22 cellular contexts compared by ENCODE assay signal in genomic region chr3:131048030-131048429, GRCh38. TPM values are rescaled to one million over a fixed set of nuclear protein-coding genes. Genes with fewer than 3 reads are reported as not detected.
DNase-seq lines count a peak whose midpoint lies in the region; ATAC-seq, FAIRE-seq and TF ChIP-seq lines count a peak whose summit lies in the region.
"Had no signal": no experiment of that assay in that cellular context is flagged by ENCODE, and none has a peak within 500 bp of the region (broad histone marks: within the 10 kb centered on the region; RNA-seq: fewer than 3 reads in every experiment).

No MANE protein-coding gene starts in this region.

- H3K4me1 ChIP-seq in Caco-2: no peaks in the 10 kb centered on the region
- no peaks in the 10 kb centered on the region for H3K4me1 ChIP-seq in GM23338 (ENCODE audit: insufficient read depth)
- H3K4me1 ChIP-seq in pancreas: no peaks in the 10 kb centered on the region
- H3K4me1 ChIP-seq: A549, BE2C had no signal

- TF ChIP-seq CTCF in Caco-2 (IDR thresholded peaks at IDR 0.05; ENCODE audit: insufficient read depth in 1 of 2, low read depth in 1 of 2, low read length in 1 of 2, severe bottlenecking in 1 of 2, unreplicated experiment in 1 of 2) (no peak), GM23338 (conservative IDR thresholded peaks at IDR 0.05; ENCODE audit: low read depth in 2 of 2) (no peak), nephron progenitor cell (IDR thresholded peaks at IDR 0.05) (no peak), pancreas (IDR thresholded peaks at IDR 0.05) (no peak)

- H3K36me3 Mint-ChIP-seq in Caco-2 (ENCODE audit: insufficient read depth, unreplicated experiment) (no peaks in the 10 kb centered on the region), GM23338 (ENCODE audit: low read depth) (peaks cover 11% of the 10 kb centered on the region; the same call in 2 of the 3 replicates), nephron progenitor cell (ENCODE audit: low read depth) (peaks cover 21% of the 10 kb centered on the region)

- H3F3A ChIP-seq in GM23338 (replicated peaks; ENCODE audit: low read depth): no peaks in the 10 kb centered on the region

- intact Hi-C loops in Caco-2 (cut with micrococcal nuclease; ENCODE audit: unreplicated experiment): no loop called here
- intact Hi-C loops in pancreas (cut with DNase I): no loop called here

- no peaks in the 10 kb centered on the region for H3K9me2 ChIP-seq in GM23338 (ENCODE audit: insufficient read depth)

- H3K27me3 Mint-ChIP-seq in Caco-2 (ENCODE audit: insufficient read depth, unreplicated experiment) (no peaks in the 10 kb centered on the region), GM23338 (ENCODE audit: insufficient read depth, low read depth, poor library complexity) (peaks cover 1% of the 10 kb centered on the region), nephron progenitor cell (ENCODE audit: low read depth, poor library complexity) (no peaks in the 10 kb centered on the region)
- H3K27me3 Mint-ChIP-seq: IgD-negative memory B cell, T-helper 17 cell had no signal

- no peak overlapping the region; the same call in 1 of the 2 replicates for H2AFZ ChIP-seq in GM23338
- H2AFZ ChIP-seq: GM23248 had no signal

- BruUV-seq in Caco-2 (replicated peaks; lab: Mats Ljungman, UMichigan): no TSS peak

- H3K27ac ChIP-seq in GM23338 (ENCODE audit: low read depth) (no peak overlapping the region), pancreas (no peak overlapping the region)
- H3K27ac ChIP-seq: A549, GM23248, RWPE1, SK-N-MC had no signal

- H3K27ac Mint-ChIP-seq in Caco-2 (ENCODE audit: unreplicated experiment) (peak overlapping the region; percentile 67), GM23338 (peak overlapping the region; percentile 68; the same call in 1 of the 2 replicates), nephron progenitor cell (peak overlapping the region; percentile 37)
- H3K27ac Mint-ChIP-seq: IgD-negative memory B cell, T-helper 17 cell had no signal

- H3K79me2 ChIP-seq in GM23338 (replicated peaks; ENCODE audit: insufficient read depth): no peaks in the 10 kb centered on the region

- CTCF ChIA-PET in Caco-2 (lab: Charles Lee): no interaction called here

- DNase-seq in Caco-2: no peak
- no peak for DNase-seq in GM23338 (ENCODE audit: low spot score)
- peak; percentile 22 for DNase-seq in NCI-H69 (lab: John Stamatoyannopoulos, UW)
- DNase-seq in nephron progenitor cell: no peak
- DNase-seq in pancreas: no peak
- DNase-seq in NCI-H446 (lab: John Stamatoyannopoulos, UW): no peak
- DNase-seq: GM23248, Kasumi-1, NCI-H1417 treated with DMSO at 0.1 percent for 48 hours, NCI-H1930, NCI-H2227 treated with DMSO at 0.1 percent for 48 hours, NCI-H524, SHP77 treated with DMSO at 0.1 percent for 48 hours, T-helper 17 cell had no signal

- no peak overlapping the region for H3K4me2 ChIP-seq in GM23338
- H3K4me2 ChIP-seq: A549 had no signal

- 79 to 85% methylated on average over 7 of the region's 7 CpGs for WGBS in pancreas, 2 donors

- POLR2A ChIA-PET in Caco-2 (lab: Charles Lee): no interaction called here

- H3K9me3 Mint-ChIP-seq in Caco-2 (ENCODE audit: unreplicated experiment) (peaks cover 14% of the 10 kb centered on the region), GM23338 (peaks cover 12% of the 10 kb centered on the region; the same call in 2 of the 3 replicates), nephron progenitor cell (peaks cover 32% of the 10 kb centered on the region)

- H3K4me3 Mint-ChIP-seq in Caco-2 (ENCODE audit: unreplicated experiment): peak overlapping the region; percentile 65
- H3K4me3 Mint-ChIP-seq in GM23338: no peak overlapping the region; the same call in 2 of the 3 replicates
- no peak overlapping the region for H3K4me3 Mint-ChIP-seq in nephron progenitor cell
- H3K4me3 Mint-ChIP-seq: IgD-negative memory B cell, T-helper 17 cell had no signal

- peak; percentile 25; the same call in 1 of the 3 replicates for ATAC-seq in GM23338
- no peak for ATAC-seq in GM19395 (IDR thresholded peaks at IDR 0.05; ENCODE audit: unreplicated experiment)
- no peak for ATAC-seq in pancreas
- ATAC-seq: A549, T-helper 17 cell had no signal

- peak overlapping the region; percentile 11; the same call in 1 of the 2 replicates for H3K4me3 ChIP-seq in Caco-2 (ENCODE audit: low read depth, low read length)
- H3K4me3 ChIP-seq in GM23338: no peak overlapping the region
- H3K4me3 ChIP-seq in pancreas: no peak overlapping the region
- H3K4me3 ChIP-seq: A549, GM12878, GM23248, SK-N-MC had no signal

- FAIRE-seq in pancreas (lab: Jason Lieb, UNC): no peak
- FAIRE-seq: A549, GM12878, HTR-8/SVneo had no signal

- H4K20me1 ChIP-seq in GM23338 (replicated peaks; ENCODE audit: insufficient read depth): no peaks in the 10 kb centered on the region

- peaks cover 10% of the 10 kb centered on the region for H3K4me1 Mint-ChIP-seq in Caco-2 (ENCODE audit: low read depth, unreplicated experiment)
- H3K4me1 Mint-ChIP-seq in GM23338: peaks cover 4% of the 10 kb centered on the region; the same call in 1 of the 3 replicates
- no peaks in the 10 kb centered on the region for H3K4me1 Mint-ChIP-seq in nephron progenitor cell
- H3K4me1 Mint-ChIP-seq: T-helper 17 cell had no signal

- H3K27me3 ChIP-seq in Caco-2 (replicated peaks; ENCODE audit: control insufficient read depth, insufficient read depth, low read length) (no peaks in the 10 kb centered on the region), GM23338 (ENCODE audit: insufficient read depth) (no peaks in the 10 kb centered on the region), pancreas (no peaks in the 10 kb centered on the region)
- H3K27me3 ChIP-seq: BE2C had no signal

- H3K9me3 ChIP-seq in Caco-2 (no peaks in the 10 kb centered on the region), pancreas (no peaks in the 10 kb centered on the region)
- H3K9me3 ChIP-seq: A549, BE2C had no signal

- H3K36me3 ChIP-seq in Caco-2 (ENCODE audit: control insufficient read depth, insufficient read depth, low read length) (no peaks in the 10 kb centered on the region), GM23338 (ENCODE audit: insufficient read depth) (no peaks in the 10 kb centered on the region), pancreas (no peaks in the 10 kb centered on the region)
- H3K36me3 ChIP-seq: BE2C had no signal

RNA-seq across cellular contexts. Expression of gene NEK11, which starts 21.4 kb away (rescaled TPM):
- total RNA-seq in Caco-2 (2022) (3.9 and 4.4 TPM in 2 replicates), pancreas (1 to 10 TPM; 2.4 to 7.2 (median 3.3) TPM)
- total RNA-seq in GM23338 (2014; rRNA removed; shearing (Covaris generic)): 0.80 and 3.7 TPM in 2 replicates
- polyA plus RNA-seq in GM23338 (2016; fragmentation: Nextera tagmentation; extraction: Ambion mirVana) (1.1 TPM in 2 replicates), pancreas (1 to 10 TPM; 2.1 to 4.8 TPM)

RNA-seq across cellular contexts. Expression of gene ASTE1, which starts 21.4 kb away (rescaled TPM):
- total RNA-seq in Caco-2 (2022): 8.7 and 11.0 TPM in 2 replicates
- 4.8 and 8.9 TPM in 2 replicates for total RNA-seq in GM23338 (2014; rRNA removed; shearing (Covaris generic))
- polyA plus RNA-seq in GM23338 (2016; fragmentation: Nextera tagmentation; extraction: Ambion mirVana): 3.9 and 4.9 TPM in 2 replicates
- total RNA-seq in pancreas: 1 to 10 TPM; 2.6 to 4.7 (median 3.2) TPM
- 1 to 10 TPM; 1.5 to 3.5 TPM for polyA plus RNA-seq in pancreas
